ENCODE assay signal across 13 cellular contexts in the genomic region with DNA sequence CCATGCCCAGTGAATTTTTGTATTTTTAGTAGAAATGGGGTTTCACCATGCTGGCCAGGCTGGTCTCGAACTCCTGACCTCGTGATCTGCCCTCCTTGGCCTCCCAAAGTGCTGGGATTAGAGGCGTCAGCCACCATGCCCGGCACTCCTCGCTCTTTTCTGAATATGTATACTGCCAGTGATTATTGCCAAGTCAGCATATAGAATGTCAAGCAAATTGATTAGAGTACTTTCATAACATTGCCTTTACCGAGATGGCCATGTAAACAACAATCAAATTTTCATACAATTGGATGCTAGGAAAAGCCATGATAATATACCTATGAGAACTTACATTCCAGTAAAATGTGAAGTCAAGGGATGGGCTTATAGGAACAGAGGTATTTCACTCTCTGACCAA. TPM values are rescaled to one million over a fixed set of nuclear protein-coding genes. Genes with fewer than 3 reads are reported as not detected.
"Had no signal": no experiment of that assay in that cellular context is flagged by ENCODE, and none has a peak within 500 bp of the region (broad histone marks: within the 10 kb centered on the region; RNA-seq: fewer than 3 reads in every experiment).

No MANE protein-coding gene starts in this region.

RNA-seq across cellular contexts. Expression of a gene that starts 8.2 kb away (rescaled TPM):
- total RNA-seq: dermis microvascular lymphatic vessel endothelial cell, endodermal cell, esophagus mucosa, esophagus squamous epithelium, glomerular endothelial cell, heart right ventricle, left cardiac atrium, left ventricle myocardium superior, lower leg skin, lung microvascular endothelial cell, mesothelial cell of epicardium, myocyte had no signal
- polyA plus RNA-seq: heart right ventricle, keratinocyte had no signal
